23 cellular contexts compared by ENCODE assay signal in the genomic region with DNA sequence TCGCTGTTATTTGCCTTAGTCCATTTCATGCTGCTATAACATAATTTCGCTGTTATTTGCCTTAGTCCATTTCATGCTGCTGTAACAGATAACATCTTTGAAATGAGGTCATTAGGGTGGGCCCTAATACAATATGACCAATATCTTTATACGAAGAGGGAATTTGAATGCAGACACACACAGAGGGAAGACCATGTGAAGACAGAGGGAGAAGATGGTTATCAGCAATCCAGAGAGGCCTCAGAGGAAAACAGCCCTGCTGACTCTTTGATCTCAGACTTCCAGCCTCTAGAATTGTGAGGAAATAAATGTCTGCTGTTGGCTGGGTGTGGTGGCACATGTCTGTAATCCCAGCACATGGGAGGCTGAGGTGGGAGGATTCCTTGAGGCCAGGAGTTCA.
"Had no signal": no experiment of that assay in that cellular context is flagged by ENCODE, and none has a peak within 500 bp of the region (broad histone marks: within the 10 kb centered on the region; RNA-seq: fewer than 3 reads in every experiment).

No MANE protein-coding gene starts in this region.

- H3K27ac ChIP-seq: coronary artery, dorsolateral prefrontal cortex, esophagus muscularis mucosa, foreskin keratinocyte, gastroesophageal sphincter, heart left ventricle, hepatocyte, left lung, lower lobe of right lung had no signal

- DNase-seq: dermis blood vessel endothelial cell; dorsolateral prefrontal cortex; effector CD4-positive, alpha-beta T cell; effector memory CD4-positive, alpha-beta T cell; foreskin keratinocyte; heart left ventricle; hypothalamus; immature natural killer cell; islet precursor cell; left cardiac atrium; left lung; left ventricle myocardium superior; lower lobe of right lung; mesenchymal stem cell; mucosa of descending colon; naive B cell; naive thymus-derived CD8-positive, alpha-beta T cell had no signal

- H3K4me2 ChIP-seq: hepatocyte had no signal

- H3K4me3 ChIP-seq: coronary artery, dorsolateral prefrontal cortex, esophagus muscularis mucosa, gastroesophageal sphincter, heart left ventricle, hepatocyte, left lung, lower lobe of right lung, mucosa of descending colon had no signal

- H3K27me3 ChIP-seq: dorsolateral prefrontal cortex, esophagus muscularis mucosa, foreskin keratinocyte, gastroesophageal sphincter, heart left ventricle, hepatocyte, left lung had no signal

- H3K4me1 ChIP-seq: foreskin keratinocyte, gastroesophageal sphincter, heart left ventricle, left lung, lower lobe of right lung had no signal

- H3K36me3 ChIP-seq: esophagus muscularis mucosa, gastroesophageal sphincter, heart left ventricle, left lung, lower lobe of right lung had no signal

- FAIRE-seq: endothelial cell of umbilical vein, frontal cortex had no signal

- H3K79me2 ChIP-seq: hepatocyte had no signal

- H2AFZ ChIP-seq: hepatocyte had no signal

- H3K9me3 ChIP-seq: mucosa of descending colon had no signal

- ATAC-seq: gastroesophageal sphincter; heart left ventricle; left cardiac atrium; left lung; left ventricle myocardium superior; lower lobe of right lung; mucosa of descending colon; naive thymus-derived CD8-positive, alpha-beta T cell had no signal
